1 cellular context compared by ENCODE assay signal in the genomic region with DNA sequence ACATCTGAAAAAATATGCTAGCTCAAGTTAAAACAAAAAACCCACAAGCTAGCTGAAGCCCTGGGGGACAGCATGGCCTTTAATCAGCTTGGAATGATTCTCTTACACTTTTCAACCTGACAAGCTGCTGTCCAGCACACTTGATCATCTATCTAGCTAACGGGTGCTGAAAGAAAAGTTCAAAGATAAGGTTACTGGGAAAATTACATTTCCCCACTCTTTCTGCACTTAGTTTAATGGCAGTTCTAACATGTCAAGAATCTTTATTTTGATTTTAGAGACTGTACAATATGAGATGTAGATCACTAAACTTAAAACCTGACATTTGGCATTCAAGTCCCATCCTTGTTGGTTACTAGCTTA.
TF ChIP-seq lines count a peak whose summit lies in the region.

No MANE protein-coding gene starts in this region.

TF ChIP-seq in Ishikawa, 13 proteins besides CTCF, POLR2A, EP300 and RAD21:
- TF ChIP-seq, protein P1, sequence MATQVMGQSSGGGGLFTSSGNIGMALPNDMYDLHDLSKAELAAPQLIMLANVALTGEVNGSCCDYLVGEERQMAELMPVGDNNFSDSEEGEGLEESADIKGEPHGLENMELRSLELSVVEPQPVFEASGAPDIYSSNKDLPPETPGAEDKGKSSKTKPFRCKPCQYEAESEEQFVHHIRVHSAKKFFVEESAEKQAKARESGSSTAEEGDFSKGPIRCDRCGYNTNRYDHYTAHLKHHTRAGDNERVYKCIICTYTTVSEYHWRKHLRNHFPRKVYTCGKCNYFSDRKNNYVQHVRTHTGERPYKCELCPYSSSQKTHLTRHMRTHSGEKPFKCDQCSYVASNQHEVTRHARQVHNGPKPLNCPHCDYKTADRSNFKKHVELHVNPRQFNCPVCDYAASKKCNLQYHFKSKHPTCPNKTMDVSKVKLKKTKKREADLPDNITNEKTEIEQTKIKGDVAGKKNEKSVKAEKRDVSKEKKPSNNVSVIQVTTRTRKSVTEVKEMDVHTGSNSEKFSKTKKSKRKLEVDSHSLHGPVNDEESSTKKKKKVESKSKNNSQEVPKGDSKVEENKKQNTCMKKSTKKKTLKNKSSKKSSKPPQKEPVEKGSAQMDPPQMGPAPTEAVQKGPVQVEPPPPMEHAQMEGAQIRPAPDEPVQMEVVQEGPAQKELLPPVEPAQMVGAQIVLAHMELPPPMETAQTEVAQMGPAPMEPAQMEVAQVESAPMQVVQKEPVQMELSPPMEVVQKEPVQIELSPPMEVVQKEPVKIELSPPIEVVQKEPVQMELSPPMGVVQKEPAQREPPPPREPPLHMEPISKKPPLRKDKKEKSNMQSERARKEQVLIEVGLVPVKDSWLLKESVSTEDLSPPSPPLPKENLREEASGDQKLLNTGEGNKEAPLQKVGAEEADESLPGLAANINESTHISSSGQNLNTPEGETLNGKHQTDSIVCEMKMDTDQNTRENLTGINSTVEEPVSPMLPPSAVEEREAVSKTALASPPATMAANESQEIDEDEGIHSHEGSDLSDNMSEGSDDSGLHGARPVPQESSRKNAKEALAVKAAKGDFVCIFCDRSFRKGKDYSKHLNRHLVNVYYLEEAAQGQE (IDR thresholded peaks at IDR 0.05; ENCODE audit: low read depth), result peak; percentile 59; the same call in 1 of the 2 replicates
- no peak for TF ChIP-seq CEBPB (IDR thresholded peaks at IDR 0.05)
